8 cellular contexts compared by ENCODE assay signal in the genomic region with DNA sequence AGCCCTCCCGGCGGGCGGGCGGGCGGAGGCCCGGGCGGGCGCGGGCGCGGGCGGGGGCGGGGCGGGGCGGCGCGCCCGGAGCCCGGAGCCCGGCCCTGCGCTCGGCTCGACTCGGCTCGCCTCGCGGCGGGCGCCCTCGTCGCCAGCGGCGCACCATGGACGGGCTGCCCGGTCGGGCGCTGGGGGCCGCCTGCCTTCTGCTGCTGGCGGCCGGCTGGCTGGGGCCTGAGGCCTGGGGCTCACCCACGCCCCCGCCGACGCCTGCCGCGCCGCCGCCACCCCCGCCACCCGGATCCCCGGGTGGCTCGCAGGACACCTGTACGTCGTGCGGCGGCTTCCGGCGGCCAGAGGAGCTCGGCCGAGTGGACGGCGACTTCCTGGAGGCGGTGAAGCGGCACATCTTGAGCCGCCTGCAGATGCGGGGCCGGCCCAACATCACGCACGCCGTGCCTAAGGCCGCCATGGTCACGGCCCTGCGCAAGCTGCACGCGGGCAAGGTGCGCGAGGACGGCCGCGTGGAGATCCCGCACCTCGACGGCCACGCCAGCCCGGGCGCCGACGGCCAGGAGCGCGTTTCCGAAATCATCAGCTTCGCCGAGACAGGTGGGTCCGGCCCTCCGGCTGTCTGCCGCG. TPM values are rescaled to one million over a fixed set of nuclear protein-coding genes. Genes with fewer than 3 reads are reported as not detected.
DNase-seq lines count a peak whose midpoint lies in the region; ATAC-seq and TF ChIP-seq lines count a peak whose summit lies in the region.

A gene (plus strand): TSS at position 103 of the 633 bp plus-strand sequence. CDS start 53 bp downstream, at position 156.

- 2% methylated on average over 63 of the region's 97 CpGs for whole genome bisulfite sequencing in prostate gland

- no peak for TF ChIP-seq POLR2A in prostate gland (IDR thresholded peaks at IDR 0.05)

- H3K27me3 ChIP-seq in H7 (ENCODE audit: control insufficient read depth, insufficient read depth, low read length) (peaks cover 79% of the 10 kb centered on the region), prostate gland (replicated peaks; ENCODE audit: insufficient read depth) (no peaks in the 10 kb centered on the region)

- H3K4me3 Mint-ChIP-seq in T-cell: peak within 1 kb of the TSS; percentile 74 to 91 (median 77)

- peaks cover 10% of the 10 kb centered on the region for H3K4me1 ChIP-seq in prostate gland (replicated peaks)

- POLR2A ChIA-PET in T-cell (lab: Charles Lee): no interaction called here

- no peak within 1 kb of the TSS for H3K27ac Mint-ChIP-seq in T-cell

- peak in 3 of 4 experiments; percentile 33 to 48 (median 34) for ATAC-seq in T-cell (replicated peaks in 1 of 4)
- ATAC-seq in GM18520 (IDR thresholded peaks at IDR 0.05; ENCODE audit: unreplicated experiment): no peak

- H3K27ac ChIP-seq in prostate gland: peak within 1 kb of the TSS; percentile 75 to 92

- H3K36me3 ChIP-seq in H7 (replicated peaks; ENCODE audit: control insufficient read depth, insufficient read depth, low read length) (no peaks in the 10 kb centered on the region), prostate gland (peaks cover 0 to 9% of the 10 kb centered on the region in 2 donors)

- intact Hi-C loops in prostate gland (cut with DNase I): loop anchor here (5.0 to 10.0 kb wide), 2 partner anchors 206 to 729 kb away; no protein-coding TSS in a partner anchor

- peaks cover 37 to 61% of the 10 kb centered on the region in 2 donors for H3K27me3 Mint-ChIP-seq in T-cell

- no peaks in the 10 kb centered on the region for H3K9me3 Mint-ChIP-seq in T-cell

- TF ChIP-seq CTCF in foreskin fibroblast (IDR thresholded peaks at IDR 0.05; ENCODE audit: low read depth, low read length) (no peak), prostate gland (IDR thresholded peaks at IDR 0.05) (no peak)

- peaks cover 19 to 28% (median 20%) of the 10 kb centered on the region in 3 donors for H3K4me1 Mint-ChIP-seq in T-cell

- CTCF ChIA-PET in T-cell (lab: Charles Lee): interaction anchor here in 1 of 2 donors (0.6 kb wide), 1 partner anchor 336 kb away, joined by 3 read pairs; no protein-coding TSS in a partner anchor

- DNase-seq in H7: peak; percentile 88
- no peak for DNase-seq in T-cell
- DNase-seq in foreskin fibroblast: peak in 1 of 2 donors; percentile 56
- peak; percentile 21 for DNase-seq in prostate gland (ENCODE audit: low spot score)
- DNase-seq in HK-2 (ENCODE audit: unreplicated experiment): no peak
- DNase-seq in NAMALWA (ENCODE audit: low spot score): no peak
- no peak for DNase-seq in NCI-H187 (lab: John Stamatoyannopoulos, UW)

- H3K9me3 ChIP-seq in prostate gland: no peaks in the 10 kb centered on the region

- H3K36me3 Mint-ChIP-seq in T-cell: no peaks in the 10 kb centered on the region

- H3K4me3 ChIP-seq in H7 (ENCODE audit: insufficient read depth, low read depth, low read length) (peak within 1 kb of the TSS; percentile 33), foreskin fibroblast (ENCODE audit: low read depth in 1 of 2, low read length in 2 of 2) (peak within 1 kb of the TSS; percentile 37 to 43), prostate gland (peak within 1 kb of the TSS; percentile 49 to 65)

RNA-seq across cellular contexts. Expression of the gene that starts here (rescaled TPM):
- 0.07 and 0.11 TPM in 2 replicates for total RNA-seq in H7 (2014; rRNA removed; shearing (Covaris generic))
- total RNA-seq in T-cell (under 1 TPM in 3 of 5 donors, not detected in 2; 0.09 to 0.19 (median 0.10) TPM), prostate gland (10 to 100 TPM; 35.9 to 83.7 TPM)

Comparison
In these comparisons a context has a peak if more than half of its experiments do, and no peak if none do; other contexts are left out.
1. RNA of the gene that starts here (total RNA-seq): 35.9 to 83.7 TPM in prostate gland; 0.09 to 0.19 TPM in T-cell and 0.07 to 0.11 TPM in H7; every median in the first group is over 10 times any median in the second.
2. Peak in DNase-seq and H3K4me3 ChIP-seq in H7; RNA of the gene not detected or under 1 TPM.
3. Peak in ATAC-seq in T-cell; RNA of the gene not detected or under 1 TPM.
4. Peak in every context shown above with its lines, with median percentiles within 50 percentile points of each other: H3K4me3 ChIP-seq.